ENCODE assay signal across 18 cellular contexts in genomic region chr4:137514401-137515116, GRCh38. TPM values are rescaled to one million over a fixed set of nuclear protein-coding genes. Genes with fewer than 3 reads are reported as not detected.
"Had no signal": no experiment of that assay in that cellular context is flagged by ENCODE, and none has a peak within 500 bp of the region (broad histone marks: within the 10 kb centered on the region; RNA-seq: fewer than 3 reads in every experiment).

No MANE protein-coding gene starts in this region.

- H3K4me3 Mint-ChIP-seq: activated CD8-positive, alpha-beta memory T cell treated with anti-CD3 and anti-CD28 coated beads, Interleukin-2, amount 10 ng/mL, durations not matched to agents 7 days and 5 days; activated naive CD4-positive, alpha-beta T cell treated with anti-CD3 and anti-CD28 coated beads, Interleukin-2, amount 50 U/mL, for 24 hours; activated T-cell treated with anti-CD3 and anti-CD28 coated beads, Interleukin-2, amount 50 U/mL, for 24 hours; memory B cell; nephron progenitor cell had no signal

- FAIRE-seq: kidney, pancreas had no signal

- H3K4me1 ChIP-seq: gastrocnemius medialis, pancreas, vagina had no signal

- DNase-seq: activated CD4-positive, alpha-beta T cell treated with anti-CD3 and anti-CD28 coated beads, Interleukin-2, amount 50 U/mL, for 48 hours; activated CD4-positive, CD25-positive, alpha-beta regulatory T cell treated with anti-CD3 and anti-CD28 coated beads, Interleukin-2, amount 50 U/mL, for 72 hours; activated CD8-positive, alpha-beta memory T cell treated with anti-CD3 and anti-CD28 coated beads, Interleukin-2, amount 10 ng/mL, durations not matched to agents 7 days and 5 days; activated effector memory CD4-positive, alpha-beta T cell treated with Interleukin-2 at 50 U/mL for 16 hours; activated T-cell treated with anti-CD3 and anti-CD28 coated beads, Interleukin-2, amount 50 U/mL, for 24 hours; amygdala; gastrocnemius medialis; heart right ventricle; kidney; left ventricle myocardium inferior; nephron progenitor cell; pancreas; retina; thyroid gland had no signal

- H3K27me3 Mint-ChIP-seq: activated CD8-positive, alpha-beta memory T cell treated with anti-CD3 and anti-CD28 coated beads, Interleukin-2, amount 10 ng/mL, durations not matched to agents 7 days and 5 days; activated naive CD4-positive, alpha-beta T cell treated with anti-CD3 and anti-CD28 coated beads, Interleukin-2, amount 50 U/mL, for 24 hours; activated T-cell treated with anti-CD3 and anti-CD28 coated beads, Interleukin-2, amount 50 U/mL, for 24 hours; memory B cell had no signal

- H3K27ac Mint-ChIP-seq: activated CD8-positive, alpha-beta memory T cell treated with anti-CD3 and anti-CD28 coated beads, Interleukin-2, amount 10 ng/mL, durations not matched to agents 7 days and 5 days; activated naive CD4-positive, alpha-beta T cell treated with anti-CD3 and anti-CD28 coated beads, Interleukin-2, amount 50 U/mL, for 24 hours; activated T-cell treated with anti-CD3 and anti-CD28 coated beads, Interleukin-2, amount 50 U/mL, for 24 hours; memory B cell; nephron progenitor cell had no signal

- H3K9me3 ChIP-seq: gastrocnemius medialis, heart right ventricle, pancreas, thyroid gland, vagina had no signal

- H3K27me3 ChIP-seq: gastrocnemius medialis, heart right ventricle, pancreas, thyroid gland, vagina had no signal

- H3K9me3 Mint-ChIP-seq: memory B cell, nephron progenitor cell had no signal

- H3K36me3 Mint-ChIP-seq: activated CD8-positive, alpha-beta memory T cell treated with anti-CD3 and anti-CD28 coated beads, Interleukin-2, amount 10 ng/mL, durations not matched to agents 7 days and 5 days; activated naive CD4-positive, alpha-beta T cell treated with anti-CD3 and anti-CD28 coated beads, Interleukin-2, amount 50 U/mL, for 24 hours; memory B cell had no signal

- ATAC-seq: activated CD8-positive, alpha-beta memory T cell treated with anti-CD3 and anti-CD28 coated beads, Interleukin-2, amount 10 ng/mL, durations not matched to agents 7 days and 5 days; gastrocnemius medialis; heart right ventricle; pancreas had no signal

- H3K36me3 ChIP-seq: gastrocnemius medialis, heart right ventricle, left ventricle myocardium inferior, pancreas, thyroid gland, vagina had no signal

- H3K4me3 ChIP-seq: gastrocnemius medialis, heart right ventricle, left ventricle myocardium inferior, pancreas, skin epidermis, thyroid gland, vagina had no signal

- H3K27ac ChIP-seq: gastrocnemius medialis, heart right ventricle, left ventricle myocardium inferior, pancreas, thyroid gland, vagina had no signal

- H3K4me1 Mint-ChIP-seq: activated CD8-positive, alpha-beta memory T cell treated with anti-CD3 and anti-CD28 coated beads, Interleukin-2, amount 10 ng/mL, durations not matched to agents 7 days and 5 days; activated naive CD4-positive, alpha-beta T cell treated with anti-CD3 and anti-CD28 coated beads, Interleukin-2, amount 50 U/mL, for 24 hours; memory B cell had no signal

RNA-seq across cellular contexts. Expression of gene PCDH18, which starts 17.7 kb away (rescaled TPM):
- total RNA-seq: activated CD8-positive, alpha-beta memory T cell treated with anti-CD3 and anti-CD28 coated beads, Interleukin-2, amount 10 ng/mL, durations not matched to agents 7 days and 5 days had no signal
